In genomic region chr22:17512960-17513359, GRCh38 we compare ENCODE assay signal across 2 cellular contexts.
TF ChIP-seq lines count a peak whose summit lies in the region.

No MANE protein-coding gene starts in this region.

TF ChIP-seq in HEK293, 187 proteins besides CTCF, POLR2A, EP300 and RAD21:
- TF ChIP-seq, protein P1, sequence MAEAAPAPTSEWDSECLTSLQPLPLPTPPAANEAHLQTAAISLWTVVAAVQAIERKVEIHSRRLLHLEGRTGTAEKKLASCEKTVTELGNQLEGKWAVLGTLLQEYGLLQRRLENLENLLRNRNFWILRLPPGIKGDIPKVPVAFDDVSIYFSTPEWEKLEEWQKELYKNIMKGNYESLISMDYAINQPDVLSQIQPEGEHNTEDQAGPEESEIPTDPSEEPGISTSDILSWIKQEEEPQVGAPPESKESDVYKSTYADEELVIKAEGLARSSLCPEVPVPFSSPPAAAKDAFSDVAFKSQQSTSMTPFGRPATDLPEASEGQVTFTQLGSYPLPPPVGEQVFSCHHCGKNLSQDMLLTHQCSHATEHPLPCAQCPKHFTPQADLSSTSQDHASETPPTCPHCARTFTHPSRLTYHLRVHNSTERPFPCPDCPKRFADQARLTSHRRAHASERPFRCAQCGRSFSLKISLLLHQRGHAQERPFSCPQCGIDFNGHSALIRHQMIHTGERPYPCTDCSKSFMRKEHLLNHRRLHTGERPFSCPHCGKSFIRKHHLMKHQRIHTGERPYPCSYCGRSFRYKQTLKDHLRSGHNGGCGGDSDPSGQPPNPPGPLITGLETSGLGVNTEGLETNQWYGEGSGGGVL (tag by site-specific recombination; IDR thresholded peaks at IDR 0.05): no peak
- TF ChIP-seq, protein P2, sequence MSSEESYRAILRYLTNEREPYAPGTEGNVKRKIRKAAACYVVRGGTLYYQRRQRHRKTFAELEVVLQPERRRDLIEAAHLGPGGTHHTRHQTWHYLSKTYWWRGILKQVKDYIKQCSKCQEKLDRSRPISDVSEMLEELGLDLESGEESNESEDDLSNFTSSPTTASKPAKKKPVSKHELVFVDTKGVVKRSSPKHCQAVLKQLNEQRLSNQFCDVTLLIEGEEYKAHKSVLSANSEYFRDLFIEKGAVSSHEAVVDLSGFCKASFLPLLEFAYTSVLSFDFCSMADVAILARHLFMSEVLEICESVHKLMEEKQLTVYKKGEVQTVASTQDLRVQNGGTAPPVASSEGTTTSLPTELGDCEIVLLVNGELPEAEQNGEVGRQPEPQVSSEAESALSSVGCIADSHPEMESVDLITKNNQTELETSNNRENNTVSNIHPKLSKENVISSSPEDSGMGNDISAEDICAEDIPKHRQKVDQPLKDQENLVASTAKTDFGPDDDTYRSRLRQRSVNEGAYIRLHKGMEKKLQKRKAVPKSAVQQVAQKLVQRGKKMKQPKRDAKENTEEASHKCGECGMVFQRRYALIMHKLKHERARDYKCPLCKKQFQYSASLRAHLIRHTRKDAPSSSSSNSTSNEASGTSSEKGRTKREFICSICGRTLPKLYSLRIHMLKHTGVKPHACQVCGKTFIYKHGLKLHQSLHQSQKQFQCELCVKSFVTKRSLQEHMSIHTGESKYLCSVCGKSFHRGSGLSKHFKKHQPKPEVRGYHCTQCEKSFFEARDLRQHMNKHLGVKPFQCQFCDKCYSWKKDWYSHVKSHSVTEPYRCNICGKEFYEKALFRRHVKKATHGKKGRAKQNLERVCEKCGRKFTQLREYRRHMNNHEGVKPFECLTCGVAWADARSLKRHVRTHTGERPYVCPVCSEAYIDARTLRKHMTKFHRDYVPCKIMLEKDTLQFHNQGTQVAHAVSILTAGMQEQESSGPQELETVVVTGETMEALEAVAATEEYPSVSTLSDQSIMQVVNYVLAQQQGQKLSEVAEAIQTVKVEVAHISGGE (tag by site-specific recombination; conservative IDR thresholded peaks at IDR 0.05; ENCODE audit: low read depth): no peak
- TF ChIP-seq SP2 (tag by site-specific recombination; IDR thresholded peaks at IDR 0.05) (no peak), ZNF121 (tag by site-specific recombination; IDR thresholded peaks at IDR 0.05) (peak; percentile 63), GLI4 (tag by site-specific recombination; IDR thresholded peaks at IDR 0.05) (no peak)

TF ChIP-seq in K562, 482 proteins besides CTCF, POLR2A, EP300 and RAD21 (continued from another document):
- TF ChIP-seq ZNF512 (tag; IDR thresholded peaks at IDR 0.05) (no peak), BHLHE40 (IDR thresholded peaks at IDR 0.05; ENCODE audit: low read length) (no peak), ZNF121 (CRISPR knock-in tag; conservative IDR thresholded peaks at IDR 0.05) (peak; percentile 32), ZBTB12 (CRISPR knock-in tag; IDR thresholded peaks at IDR 0.05) (no peak), RBM25 (IDR thresholded peaks at IDR 0.05; ENCODE audit: low read depth, low read length, severe bottlenecking) (peak; percentile 72), SOX6 (IDR thresholded peaks at IDR 0.05) (no peak), ESRRA (IDR thresholded peaks at IDR 0.05; ENCODE audit: borderline replicate concordance, low read depth) (no peak)
- TF ChIP-seq, protein P3, sequence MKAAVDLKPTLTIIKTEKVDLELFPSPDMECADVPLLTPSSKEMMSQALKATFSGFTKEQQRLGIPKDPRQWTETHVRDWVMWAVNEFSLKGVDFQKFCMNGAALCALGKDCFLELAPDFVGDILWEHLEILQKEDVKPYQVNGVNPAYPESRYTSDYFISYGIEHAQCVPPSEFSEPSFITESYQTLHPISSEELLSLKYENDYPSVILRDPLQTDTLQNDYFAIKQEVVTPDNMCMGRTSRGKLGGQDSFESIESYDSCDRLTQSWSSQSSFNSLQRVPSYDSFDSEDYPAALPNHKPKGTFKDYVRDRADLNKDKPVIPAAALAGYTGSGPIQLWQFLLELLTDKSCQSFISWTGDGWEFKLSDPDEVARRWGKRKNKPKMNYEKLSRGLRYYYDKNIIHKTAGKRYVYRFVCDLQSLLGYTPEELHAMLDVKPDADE (conservative IDR thresholded peaks at IDR 0.05; ENCODE audit: control insufficient read depth, low read depth, low read length): no peak
- TF ChIP-seq, protein P4, sequence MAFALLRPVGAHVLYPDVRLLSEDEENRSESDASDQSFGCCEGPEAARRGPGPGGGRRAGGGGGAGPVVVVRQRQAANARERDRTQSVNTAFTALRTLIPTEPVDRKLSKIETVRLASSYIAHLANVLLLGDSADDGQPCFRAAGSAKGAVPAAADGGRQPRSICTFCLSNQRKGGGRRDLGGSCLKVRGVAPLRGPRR (CRISPR knock-in tag; IDR thresholded peaks at IDR 0.05): no peak
